8 cellular contexts compared by ENCODE assay signal in genomic region chr3:195543642-195544536, GRCh38. TPM values are rescaled to one million over a fixed set of nuclear protein-coding genes. Genes with fewer than 3 reads are reported as not detected.
A peak's percentile ranks its signal among the peaks of the same experiment; 100 is the strongest.
DNase-seq lines count a peak whose midpoint lies in the region; ATAC-seq and TF ChIP-seq lines count a peak whose summit lies in the region.

No MANE protein-coding gene starts in this region.

- TF ChIP-seq CTCF in GM12864 (IDR thresholded peaks at IDR 0.05; ENCODE audit: low read depth, low read length, missing control alignments) (no peak), body of pancreas (IDR thresholded peaks at IDR 0.05) (no peak)

- H3K9me3 ChIP-seq in body of pancreas = no peaks in the 10 kb centered on the region

- H3K27me3 ChIP-seq in body of pancreas = no peaks in the 10 kb centered on the region

- intact Hi-C loops in body of pancreas (cut with DNase I) = no loop called here
- intact Hi-C loops in left colon (cut with DNase I, micrococcal nuclease) = no loop called here

- peak overlapping the region in 3 of 4 donors; percentile 91 to 96 (median 92) for H3K27ac ChIP-seq in body of pancreas
- peak overlapping the region; percentile 6 for H3K27ac ChIP-seq in substantia nigra (ENCODE audit: low read depth, low read length, poor library complexity, severe bottlenecking)

- H3K4me1 ChIP-seq in body of pancreas = peaks cover 48% of the 10 kb centered on the region

- no peak for DNase-seq in GM12864 (ENCODE audit: low read depth)
- peak; percentile 16 for DNase-seq in HuH-7.5 (ENCODE audit: low spot score)
- no peak for DNase-seq in body of pancreas
- DNase-seq in left colon = peak in 1 of 2 donors; percentile 44
- DNase-seq in substantia nigra (lab: John Stamatoyannopoulos, UW) = peak in 4 of 49 donors; percentile 15 to 48 (median 28)
- no peak for DNase-seq in AML-193 (lab: John Stamatoyannopoulos, UW)
- no peak for DNase-seq in SIG-M5 (lab: John Stamatoyannopoulos, UW)
- DNase-seq in epidermal melanocyte (ENCODE audit: insufficient read length, low spot score) = no peak

- H3K4me3 ChIP-seq in GM12864 (ENCODE audit: low read depth, low read length) = peak overlapping the region; percentile 96
- H3K4me3 ChIP-seq in body of pancreas = peak overlapping the region; percentile 82 to 86

- H3K36me3 ChIP-seq in body of pancreas (replicated peaks in 1 of 2; ENCODE audit: insufficient read depth in 1 of 2, low read depth in 2 of 2) = no peaks in the 10 kb centered on the region

- WGBS in body of pancreas, 2 donors = 25 to 45% methylated on average over 19 to 32 of the region's 32 CpGs

- no peak for TF ChIP-seq POLR2A in body of pancreas (IDR thresholded peaks at IDR 0.05)

- ATAC-seq in body of pancreas (peak; percentile 30), left colon (peak; percentile 21)

RNA-seq across cellular contexts. Expression of gene PPP1R2, which starts 0.8 kb away (rescaled TPM):
- total RNA-seq in body of pancreas = 10 to 100 TPM; 32.7 to 42.5 TPM
- 10 to 100 TPM; 41.1 to 50.5 TPM for total RNA-seq in left colon

RNA-seq across cellular contexts. Expression of gene APOD, which starts 39.9 kb away (rescaled TPM):
- total RNA-seq in body of pancreas (100 to 1,000 TPM; 343 to 463 TPM), left colon (10 to 100 TPM; 20.5 to 27.4 TPM)

Comparison
In these comparisons a context has a peak if more than half of its experiments do, and no peak if none do; other contexts are left out.
1. RNA of gene APOD, which starts 39.9 kb away (total RNA-seq): 343 to 463 TPM in body of pancreas; 20.5 to 27.4 TPM in left colon; every median in the first group is over 10 times any median in the second.